In the genomic region with DNA sequence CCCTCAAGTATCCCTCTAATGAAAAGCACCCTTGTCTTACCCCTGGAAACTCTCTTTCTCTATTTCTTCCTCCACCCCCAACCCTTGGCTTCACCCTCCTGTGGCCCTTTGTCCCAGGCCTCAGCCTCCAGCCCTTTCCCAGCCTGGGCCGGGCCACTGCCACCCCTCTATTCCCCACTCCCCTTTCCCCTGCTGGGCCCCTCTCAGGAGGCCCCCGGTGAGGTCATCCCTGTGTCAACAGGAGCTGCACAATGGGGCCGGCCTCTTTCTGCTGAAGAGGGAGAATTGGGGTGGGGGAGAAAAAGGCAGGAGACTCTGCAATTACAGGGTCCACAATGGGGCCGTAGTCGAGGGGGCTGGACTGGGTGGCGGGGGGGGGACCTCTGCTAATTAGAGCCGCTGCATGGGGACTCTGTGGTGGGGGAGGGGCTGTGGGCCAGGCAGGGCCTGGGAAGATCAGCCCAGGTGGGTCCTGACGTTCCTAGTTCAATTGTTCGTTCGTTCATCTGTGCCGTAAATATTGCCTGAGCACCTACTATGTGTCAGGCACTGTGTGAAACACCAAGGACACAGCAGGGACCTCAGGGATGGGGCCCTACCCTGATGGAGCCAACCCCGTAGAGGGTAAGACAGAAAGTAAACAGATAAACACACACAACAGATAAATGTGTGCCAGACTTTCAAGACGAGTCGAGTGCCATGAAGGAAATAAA, we compare ENCODE assay signal across 1 cellular context.
TF ChIP-seq lines count a peak whose summit lies in the region.

No MANE protein-coding gene starts in this region.

TF ChIP-seq in HepG2, 621 proteins besides CTCF, POLR2A, EP300 and RAD21 (continued from another document and continues in another):
- TF ChIP-seq, protein P1, sequence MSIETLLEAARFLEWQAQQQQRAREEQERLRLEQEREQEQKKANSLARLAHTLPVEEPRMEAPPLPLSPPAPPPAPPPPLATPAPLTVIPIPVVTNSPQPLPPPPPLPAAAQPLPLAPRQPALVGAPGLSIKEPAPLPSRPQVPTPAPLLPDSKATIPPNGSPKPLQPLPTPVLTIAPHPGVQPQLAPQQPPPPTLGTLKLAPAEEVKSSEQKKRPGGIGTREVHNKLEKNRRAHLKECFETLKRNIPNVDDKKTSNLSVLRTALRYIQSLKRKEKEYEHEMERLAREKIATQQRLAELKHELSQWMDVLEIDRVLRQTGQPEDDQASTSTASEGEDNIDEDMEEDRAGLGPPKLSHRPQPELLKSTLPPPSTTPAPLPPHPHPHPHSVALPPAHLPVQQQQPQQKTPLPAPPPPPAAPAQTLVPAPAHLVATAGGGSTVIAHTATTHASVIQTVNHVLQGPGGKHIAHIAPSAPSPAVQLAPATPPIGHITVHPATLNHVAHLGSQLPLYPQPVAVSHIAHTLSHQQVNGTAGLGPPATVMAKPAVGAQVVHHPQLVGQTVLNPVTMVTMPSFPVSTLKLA (IDR thresholded peaks at IDR 0.05): no peak
- TF ChIP-seq NAIF1 (CRISPR knock-in tag; IDR thresholded peaks at IDR 0.05; ENCODE audit: borderline replicate concordance) (no peak), HDAC2 (CRISPR knock-in tag; IDR thresholded peaks at IDR 0.05) (0 out of 2 replicates have a peak, but pooled peaks have one; percentile 53), CREM (IDR thresholded peaks at IDR 0.05) (peak; percentile 70; the same call in 1 of the 2 replicates), CREM (CRISPR knock-in tag; IDR thresholded peaks at IDR 0.05) (no peak), MIER2 (CRISPR knock-in tag; IDR thresholded peaks at IDR 0.05) (no peak), ZMAT3 (CRISPR knock-in tag; conservative IDR thresholded peaks at IDR 0.05) (no peak), ONECUT2 (CRISPR knock-in tag; IDR thresholded peaks at IDR 0.05) (no peak), KDM5A (IDR thresholded peaks at IDR 0.05; ENCODE audit: borderline replicate concordance, low read length) (no peak), ZNF264 (CRISPR knock-in tag; IDR thresholded peaks at IDR 0.05) (no peak), PPARG (CRISPR knock-in tag; conservative IDR thresholded peaks at IDR 0.05) (peak; percentile 83), ZNF619 (CRISPR knock-in tag; IDR thresholded peaks at IDR 0.05) (no peak), EHMT2 (IDR thresholded peaks at IDR 0.05; ENCODE audit: borderline replicate concordance, low read depth, low read length) (no peak), CBX2 (IDR thresholded peaks at IDR 0.05; ENCODE audit: low read depth, low read length) (no peak), CBX2 (CRISPR knock-in tag; IDR thresholded peaks at IDR 0.05; ENCODE audit: low read depth) (no peak), ZNF878 (CRISPR knock-in tag; IDR thresholded peaks at IDR 0.05) (no peak), GFI1 (CRISPR knock-in tag; IDR thresholded peaks at IDR 0.05; ENCODE audit: borderline replicate concordance) (no peak), ZNF670 (CRISPR knock-in tag; IDR thresholded peaks at IDR 0.05; ENCODE audit: borderline replicate concordance) (no peak), ZNF790 (CRISPR knock-in tag; IDR thresholded peaks at IDR 0.05; ENCODE audit: borderline replicate concordance) (no peak), TEAD2 (CRISPR knock-in tag; IDR thresholded peaks at IDR 0.05) (no peak), LCORL (IDR thresholded peaks at IDR 0.05) (no peak), LCORL (CRISPR knock-in tag; IDR thresholded peaks at IDR 0.05) (peak; percentile 91), ZNF12 (CRISPR knock-in tag; IDR thresholded peaks at IDR 0.05) (no peak), ISL2 (CRISPR knock-in tag; IDR thresholded peaks at IDR 0.05) (no peak), ZSCAN30 (CRISPR knock-in tag; IDR thresholded peaks at IDR 0.05) (no peak), ZNF292 (CRISPR knock-in tag; IDR thresholded peaks at IDR 0.05; ENCODE audit: borderline replicate concordance, low read depth) (no peak), PRMT3 (CRISPR knock-in tag; IDR thresholded peaks at IDR 0.05; ENCODE audit: borderline replicate concordance, low read depth) (no peak), PHF5A (CRISPR knock-in tag; IDR thresholded peaks at IDR 0.05; ENCODE audit: low read depth, unreplicated experiment) (no peak), RNF2 (conservative IDR thresholded peaks at IDR 0.05; ENCODE audit: low read depth) (no peak), ZNF33A (CRISPR knock-in tag; IDR thresholded peaks at IDR 0.05; ENCODE audit: borderline replicate concordance) (no peak), TSC22D2 (CRISPR knock-in tag; IDR thresholded peaks at IDR 0.05; ENCODE audit: borderline replicate concordance) (no peak), ELF4 (CRISPR knock-in tag; IDR thresholded peaks at IDR 0.05; ENCODE audit: borderline replicate concordance) (no peak), PHB2 (IDR thresholded peaks at IDR 0.05; ENCODE audit: partially characterized antibody) (no peak), SYNCRIP (IDR thresholded peaks at IDR 0.05; ENCODE audit: insufficient read depth, low read depth, low read length) (no peak), ZNF550 (CRISPR knock-in tag; IDR thresholded peaks at IDR 0.05; ENCODE audit: borderline replicate concordance) (no peak), TBX3 (IDR thresholded peaks at IDR 0.05; ENCODE audit: borderline replicate concordance) (no peak), ELF1 (CRISPR knock-in tag; IDR thresholded peaks at IDR 0.05) (0 out of 2 replicates have a peak, but pooled peaks have one; percentile 37), ZKSCAN5 (CRISPR knock-in tag; IDR thresholded peaks at IDR 0.05) (no peak), EEA1 (CRISPR knock-in tag; IDR thresholded peaks at IDR 0.05; ENCODE audit: borderline replicate concordance) (no peak), ZNF430 (CRISPR knock-in tag; IDR thresholded peaks at IDR 0.05) (peak; percentile 31; the same call in 1 of the 2 replicates), ZNF724P (CRISPR knock-in tag; IDR thresholded peaks at IDR 0.05; ENCODE audit: borderline replicate concordance) (no peak), ZNF558 (CRISPR knock-in tag; IDR thresholded peaks at IDR 0.05; ENCODE audit: borderline replicate concordance) (no peak), RBM39 (IDR thresholded peaks at IDR 0.05; ENCODE audit: low read depth, low read length, poor library complexity, severe bottlenecking) (peak; percentile 60), ZNF772 (CRISPR knock-in tag; IDR thresholded peaks at IDR 0.05) (no peak), EZH2 (conservative IDR thresholded peaks at IDR 0.05; ENCODE audit: low read depth, low read length) (no peak), HNRNPL (IDR thresholded peaks at IDR 0.05; ENCODE audit: low read depth, low read length) (no peak)
- TF ChIP-seq, protein P2, sequence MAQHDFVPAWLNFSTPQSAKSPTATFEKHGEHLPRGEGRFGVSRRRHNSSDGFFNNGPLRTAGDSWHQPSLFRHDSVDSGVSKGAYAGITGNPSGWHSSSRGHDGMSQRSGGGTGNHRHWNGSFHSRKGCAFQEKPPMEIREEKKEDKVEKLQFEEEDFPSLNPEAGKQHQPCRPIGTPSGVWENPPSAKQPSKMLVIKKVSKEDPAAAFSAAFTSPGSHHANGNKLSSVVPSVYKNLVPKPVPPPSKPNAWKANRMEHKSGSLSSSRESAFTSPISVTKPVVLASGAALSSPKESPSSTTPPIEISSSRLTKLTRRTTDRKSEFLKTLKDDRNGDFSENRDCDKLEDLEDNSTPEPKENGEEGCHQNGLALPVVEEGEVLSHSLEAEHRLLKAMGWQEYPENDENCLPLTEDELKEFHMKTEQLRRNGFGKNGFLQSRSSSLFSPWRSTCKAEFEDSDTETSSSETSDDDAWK (CRISPR knock-in tag; IDR thresholded peaks at IDR 0.05): no peak
- TF ChIP-seq, protein P3, sequence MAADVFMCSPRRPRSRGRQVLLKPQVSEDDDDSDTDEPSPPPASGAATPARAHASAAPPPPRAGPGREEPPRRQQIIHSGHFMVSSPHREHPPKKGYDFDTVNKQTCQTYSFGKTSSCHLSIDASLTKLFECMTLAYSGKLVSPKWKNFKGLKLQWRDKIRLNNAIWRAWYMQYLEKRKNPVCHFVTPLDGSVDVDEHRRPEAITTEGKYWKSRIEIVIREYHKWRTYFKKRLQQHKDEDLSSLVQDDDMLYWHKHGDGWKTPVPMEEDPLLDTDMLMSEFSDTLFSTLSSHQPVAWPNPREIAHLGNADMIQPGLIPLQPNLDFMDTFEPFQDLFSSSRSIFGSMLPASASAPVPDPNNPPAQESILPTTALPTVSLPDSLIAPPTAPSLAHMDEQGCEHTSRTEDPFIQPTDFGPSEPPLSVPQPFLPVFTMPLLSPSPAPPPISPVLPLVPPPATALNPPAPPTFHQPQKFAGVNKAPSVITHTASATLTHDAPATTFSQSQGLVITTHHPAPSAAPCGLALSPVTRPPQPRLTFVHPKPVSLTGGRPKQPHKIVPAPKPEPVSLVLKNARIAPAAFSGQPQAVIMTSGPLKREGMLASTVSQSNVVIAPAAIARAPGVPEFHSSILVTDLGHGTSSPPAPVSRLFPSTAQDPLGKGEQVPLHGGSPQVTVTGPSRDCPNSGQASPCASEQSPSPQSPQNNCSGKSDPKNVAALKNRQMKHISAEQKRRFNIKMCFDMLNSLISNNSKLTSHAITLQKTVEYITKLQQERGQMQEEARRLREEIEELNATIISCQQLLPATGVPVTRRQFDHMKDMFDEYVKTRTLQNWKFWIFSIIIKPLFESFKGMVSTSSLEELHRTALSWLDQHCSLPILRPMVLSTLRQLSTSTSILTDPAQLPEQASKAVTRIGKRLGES (CRISPR knock-in tag; IDR thresholded peaks at IDR 0.05; ENCODE audit: borderline replicate concordance): no peak
- TF ChIP-seq, protein P4, sequence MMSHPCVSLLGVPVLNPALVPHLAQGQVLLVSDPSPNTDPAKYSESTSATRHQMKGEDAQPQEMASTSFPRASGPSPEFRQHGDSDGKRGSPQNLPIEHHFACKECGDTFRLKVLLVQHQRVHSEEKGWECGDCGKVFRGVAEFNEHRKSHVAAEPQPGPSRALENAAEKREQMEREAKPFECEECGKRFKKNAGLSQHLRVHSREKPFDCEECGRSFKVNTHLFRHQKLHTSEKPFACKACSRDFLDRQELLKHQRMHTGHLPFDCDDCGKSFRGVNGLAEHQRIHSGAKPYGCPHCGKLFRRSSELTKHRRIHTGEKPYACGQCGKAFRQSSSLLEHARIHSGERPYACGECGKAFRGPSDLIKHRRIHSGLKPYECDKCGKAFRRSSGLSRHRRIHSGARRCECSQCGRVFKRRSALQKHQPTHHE (CRISPR knock-in tag; IDR thresholded peaks at IDR 0.05; ENCODE audit: borderline replicate concordance): no peak
- TF ChIP-seq, protein P5, sequence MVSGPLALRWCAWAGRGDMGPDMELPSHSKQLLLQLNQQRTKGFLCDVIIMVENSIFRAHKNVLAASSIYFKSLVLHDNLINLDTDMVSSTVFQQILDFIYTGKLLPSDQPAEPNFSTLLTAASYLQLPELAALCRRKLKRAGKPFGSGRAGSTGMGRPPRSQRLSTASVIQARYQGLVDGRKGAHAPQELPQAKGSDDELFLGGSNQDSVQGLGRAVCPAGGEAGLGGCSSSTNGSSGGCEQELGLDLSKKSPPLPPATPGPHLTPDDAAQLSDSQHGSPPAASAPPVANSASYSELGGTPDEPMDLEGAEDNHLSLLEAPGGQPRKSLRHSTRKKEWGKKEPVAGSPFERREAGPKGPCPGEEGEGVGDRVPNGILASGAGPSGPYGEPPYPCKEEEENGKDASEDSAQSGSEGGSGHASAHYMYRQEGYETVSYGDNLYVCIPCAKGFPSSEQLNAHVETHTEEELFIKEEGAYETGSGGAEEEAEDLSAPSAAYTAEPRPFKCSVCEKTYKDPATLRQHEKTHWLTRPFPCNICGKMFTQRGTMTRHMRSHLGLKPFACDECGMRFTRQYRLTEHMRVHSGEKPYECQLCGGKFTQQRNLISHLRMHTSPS (CRISPR knock-in tag; IDR thresholded peaks at IDR 0.05; ENCODE audit: low read depth): no peak
- TF ChIP-seq, protein P6, sequence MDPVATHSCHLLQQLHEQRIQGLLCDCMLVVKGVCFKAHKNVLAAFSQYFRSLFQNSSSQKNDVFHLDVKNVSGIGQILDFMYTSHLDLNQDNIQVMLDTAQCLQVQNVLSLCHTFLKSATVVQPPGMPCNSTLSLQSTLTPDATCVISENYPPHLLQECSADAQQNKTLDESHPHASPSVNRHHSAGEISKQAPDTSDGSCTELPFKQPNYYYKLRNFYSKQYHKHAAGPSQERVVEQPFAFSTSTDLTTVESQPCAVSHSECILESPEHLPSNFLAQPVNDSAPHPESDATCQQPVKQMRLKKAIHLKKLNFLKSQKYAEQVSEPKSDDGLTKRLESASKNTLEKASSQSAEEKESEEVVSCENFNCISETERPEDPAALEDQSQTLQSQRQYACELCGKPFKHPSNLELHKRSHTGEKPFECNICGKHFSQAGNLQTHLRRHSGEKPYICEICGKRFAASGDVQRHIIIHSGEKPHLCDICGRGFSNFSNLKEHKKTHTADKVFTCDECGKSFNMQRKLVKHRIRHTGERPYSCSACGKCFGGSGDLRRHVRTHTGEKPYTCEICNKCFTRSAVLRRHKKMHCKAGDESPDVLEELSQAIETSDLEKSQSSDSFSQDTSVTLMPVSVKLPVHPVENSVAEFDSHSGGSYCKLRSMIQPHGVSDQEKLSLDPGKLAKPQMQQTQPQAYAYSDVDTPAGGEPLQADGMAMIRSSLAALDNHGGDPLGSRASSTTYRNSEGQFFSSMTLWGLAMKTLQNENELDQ (CRISPR knock-in tag; IDR thresholded peaks at IDR 0.05; ENCODE audit: borderline replicate concordance): no peak
- TF ChIP-seq, protein P7, sequence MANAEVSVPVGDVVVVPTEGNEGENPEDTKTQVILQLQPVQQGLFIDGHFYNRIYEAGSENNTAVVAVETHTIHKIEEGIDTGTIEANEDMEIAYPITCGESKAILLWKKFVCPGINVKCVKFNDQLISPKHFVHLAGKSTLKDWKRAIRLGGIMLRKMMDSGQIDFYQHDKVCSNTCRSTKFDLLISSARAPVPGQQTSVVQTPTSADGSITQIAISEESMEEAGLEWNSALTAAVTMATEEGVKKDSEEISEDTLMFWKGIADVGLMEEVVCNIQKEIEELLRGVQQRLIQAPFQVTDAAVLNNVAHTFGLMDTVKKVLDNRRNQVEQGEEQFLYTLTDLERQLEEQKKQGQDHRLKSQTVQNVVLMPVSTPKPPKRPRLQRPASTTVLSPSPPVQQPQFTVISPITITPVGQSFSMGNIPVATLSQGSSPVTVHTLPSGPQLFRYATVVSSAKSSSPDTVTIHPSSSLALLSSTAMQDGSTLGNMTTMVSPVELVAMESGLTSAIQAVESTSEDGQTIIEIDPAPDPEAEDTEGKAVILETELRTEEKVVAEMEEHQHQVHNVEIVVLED (CRISPR knock-in tag; IDR thresholded peaks at IDR 0.05; ENCODE audit: borderline replicate concordance): no peak
- TF ChIP-seq, protein P8, sequence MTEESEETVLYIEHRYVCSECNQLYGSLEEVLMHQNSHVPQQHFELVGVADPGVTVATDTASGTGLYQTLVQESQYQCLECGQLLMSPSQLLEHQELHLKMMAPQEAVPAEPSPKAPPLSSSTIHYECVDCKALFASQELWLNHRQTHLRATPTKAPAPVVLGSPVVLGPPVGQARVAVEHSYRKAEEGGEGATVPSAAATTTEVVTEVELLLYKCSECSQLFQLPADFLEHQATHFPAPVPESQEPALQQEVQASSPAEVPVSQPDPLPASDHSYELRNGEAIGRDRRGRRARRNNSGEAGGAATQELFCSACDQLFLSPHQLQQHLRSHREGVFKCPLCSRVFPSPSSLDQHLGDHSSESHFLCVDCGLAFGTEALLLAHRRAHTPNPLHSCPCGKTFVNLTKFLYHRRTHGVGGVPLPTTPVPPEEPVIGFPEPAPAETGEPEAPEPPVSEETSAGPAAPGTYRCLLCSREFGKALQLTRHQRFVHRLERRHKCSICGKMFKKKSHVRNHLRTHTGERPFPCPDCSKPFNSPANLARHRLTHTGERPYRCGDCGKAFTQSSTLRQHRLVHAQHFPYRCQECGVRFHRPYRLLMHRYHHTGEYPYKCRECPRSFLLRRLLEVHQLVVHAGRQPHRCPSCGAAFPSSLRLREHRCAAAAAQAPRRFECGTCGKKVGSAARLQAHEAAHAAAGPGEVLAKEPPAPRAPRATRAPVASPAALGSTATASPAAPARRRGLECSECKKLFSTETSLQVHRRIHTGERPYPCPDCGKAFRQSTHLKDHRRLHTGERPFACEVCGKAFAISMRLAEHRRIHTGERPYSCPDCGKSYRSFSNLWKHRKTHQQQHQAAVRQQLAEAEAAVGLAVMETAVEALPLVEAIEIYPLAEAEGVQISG (CRISPR knock-in tag; IDR thresholded peaks at IDR 0.05): peak; percentile 59; the same call in 1 of the 2 replicates
